Comparison of ENCODE assay signal across 16 cellular contexts in genomic region chr11:130581631-130582030, GRCh38.
DNase-seq lines count a peak whose midpoint lies in the region; ATAC-seq, FAIRE-seq and TF ChIP-seq lines count a peak whose summit lies in the region.
"Had no signal": no experiment of that assay in that cellular context is flagged by ENCODE, and none has a peak within 500 bp of the region (broad histone marks: within the 10 kb centered on the region; RNA-seq: fewer than 3 reads in every experiment).

No MANE protein-coding gene starts in this region.

- no peak for FAIRE-seq in kidney (lab: Jason Lieb, UNC)
- FAIRE-seq: GM12891 had no signal

- POLR2A ChIA-PET in SK-N-SH (lab: Yijun Ruan, JAX): no interaction called here

- no peak overlapping the region for H3K4me3 ChIP-seq in GM23248
- no peak overlapping the region for H3K4me3 ChIP-seq in SK-N-SH (ENCODE audit: low read depth in 2 of 2, low read length in 1 of 2)
- no peak overlapping the region for H3K4me3 ChIP-seq in fibroblast of the aortic adventitia (ENCODE audit: low read depth, low read length)
- no peak overlapping the region for H3K4me3 ChIP-seq in skeletal muscle satellite cell (ENCODE audit: low read length)
- H3K4me3 ChIP-seq in kidney (ENCODE audit: low read length in 2 of 2): no peak overlapping the region
- H3K4me3 ChIP-seq: Peyer's patch, prostate gland, transverse colon had no signal

- H3K27ac ChIP-seq in GM23248 (peak overlapping the region; percentile 90), SK-N-SH (ENCODE audit: low read depth in 2 of 2, low read length in 1 of 2) (peak overlapping the region in 1 of 2 experiments; percentile 88; a peak in 2 of 4 replicates), kidney (ENCODE audit: low read depth in 2 of 2, low read length in 2 of 2) (no peak overlapping the region)
- H3K27ac ChIP-seq: prostate gland had no signal

- intact Hi-C loops in kidney (cut with DNase I): no loop called here

- H3K9me3 ChIP-seq in GM23248 (ENCODE audit: low read depth) (no peaks in the 10 kb centered on the region), SK-N-SH (no peaks in the 10 kb centered on the region), skeletal muscle satellite cell (replicated peaks; ENCODE audit: low read length) (no peaks in the 10 kb centered on the region), kidney (ENCODE audit: control insufficient read depth in 1 of 2, low read length in 2 of 2) (no peaks in the 10 kb centered on the region)
- H3K9me3 ChIP-seq: Peyer's patch, prostate gland, transverse colon had no signal

- H3K27me3 ChIP-seq in GM23248 (replicated peaks; ENCODE audit: insufficient read depth): no peaks in the 10 kb centered on the region
- H3K27me3 ChIP-seq in SK-N-SH (ENCODE audit: insufficient read depth): no peaks in the 10 kb centered on the region
- H3K27me3 ChIP-seq in skeletal muscle satellite cell (ENCODE audit: control insufficient read depth, insufficient read depth, low read length): no peaks in the 10 kb centered on the region
- H3K27me3 ChIP-seq: Peyer's patch, transverse colon had no signal

- TF ChIP-seq RAD21 in SK-N-SH (IDR thresholded peaks at IDR 0.05; ENCODE audit: low read length): no peak

- H3K9ac ChIP-seq in GM23248 (peak overlapping the region; percentile 67), SK-N-SH (peak overlapping the region; percentile 49; the same call in 1 of the 2 replicates), skeletal muscle satellite cell (ENCODE audit: low read depth, low read length) (peak overlapping the region; percentile 57), kidney (ENCODE audit: low read length in 2 of 2) (no peak overlapping the region)

- no peaks in the 10 kb centered on the region for H3K79me2 ChIP-seq in GM23248 (ENCODE audit: insufficient read depth)
- H3K79me2 ChIP-seq in SK-N-SH (ENCODE audit: insufficient read depth): no peaks in the 10 kb centered on the region

- H3K4me2 ChIP-seq in GM23248 (ENCODE audit: unreplicated experiment) (peak overlapping the region; percentile 23), SK-N-SH (0 out of 2 replicates have a peak overlapping the region, but pooled peaks have one; percentile 49), skeletal muscle satellite cell (ENCODE audit: low read length) (no peak overlapping the region)

- CTCF ChIA-PET in SK-N-SH (lab: Yijun Ruan, JAX): no interaction called here

- H3K36me3 ChIP-seq in GM23248 (ENCODE audit: low read depth) (no peaks in the 10 kb centered on the region), SK-N-SH (replicated peaks in 1 of 2; ENCODE audit: control insufficient read depth in 1 of 2, insufficient read depth in 2 of 2, low read length in 1 of 2) (no peaks in the 10 kb centered on the region), skeletal muscle satellite cell (ENCODE audit: insufficient read depth, low read length) (no peaks in the 10 kb centered on the region), kidney (ENCODE audit: control insufficient read depth in 1 of 2, insufficient read depth in 2 of 2, low read length in 2 of 2) (no peaks in the 10 kb centered on the region)
- H3K36me3 ChIP-seq: Peyer's patch, prostate gland, transverse colon had no signal

- H2AFZ ChIP-seq in GM23248 (peak overlapping the region; percentile 69), SK-N-SH (ENCODE audit: low read depth) (peak overlapping the region; percentile 66; the same call in 1 of the 2 replicates)

- in situ Hi-C loops in GM23248 (cut with MboI): no loop called here

- WGBS in GM23248 (ENCODE audit: low coverage in 1 of 2, low lambda C conversion rate in 2 of 2, missing lambda C conversion rate in 2 of 2), 2 experiments: 9% methylated on average over 2 of the region's 2 CpGs
- 85% methylated on average over 2 of the region's 2 CpGs for WGBS in SK-N-SH (ENCODE audit: low lambda C conversion rate)

- H3K4me1 ChIP-seq in GM23248 (ENCODE audit: insufficient read depth) (peaks cover 43% of the 10 kb centered on the region), SK-N-SH (ENCODE audit: control insufficient read depth in 1 of 2, insufficient read depth in 2 of 2, low read depth in 1 of 2, low read length in 1 of 2) (peaks cover 0 to 24% of the 10 kb centered on the region in 2 experiments; a peak in 1 of 4 replicates), skeletal muscle satellite cell (ENCODE audit: control insufficient read depth, insufficient read depth, low read length) (peaks cover 39% of the 10 kb centered on the region), kidney (ENCODE audit: control insufficient read depth in 1 of 2, insufficient read depth in 1 of 2, low read depth in 1 of 2, low read length in 2 of 2) (no peaks in the 10 kb centered on the region)
- H3K4me1 ChIP-seq: Peyer's patch, prostate gland had no signal

- no peak for ATAC-seq in GM21825 (IDR thresholded peaks at IDR 0.05; ENCODE audit: unreplicated experiment)
- ATAC-seq: T-helper 17 cell had no signal

- TF ChIP-seq CTCF in SK-N-SH (IDR thresholded peaks at IDR 0.05): no peak
- TF ChIP-seq CTCF in fibroblast of the aortic adventitia (IDR thresholded peaks at IDR 0.05; ENCODE audit: insufficient read depth, low read length): peak; percentile 1
- no peak for TF ChIP-seq CTCF in kidney (IDR thresholded peaks at IDR 0.05; ENCODE audit: borderline replicate concordance, extremely low read depth, insufficient read depth)
- no peak for TF ChIP-seq CTCF in GM10266 (IDR thresholded peaks at IDR 0.05; ENCODE audit: control insufficient read depth, insufficient read depth, low read depth, missing control alignments)

- H3K9me2 ChIP-seq in GM23248 (ENCODE audit: insufficient read depth) (no peaks in the 10 kb centered on the region), SK-N-SH (no peaks in the 10 kb centered on the region)

- peak; percentile 52 for DNase-seq in GM23248
- DNase-seq in SK-N-SH: no peak
- peak; percentile 62 for DNase-seq in fibroblast of the aortic adventitia (ENCODE audit: low read depth)
- DNase-seq in NOMO-1 treated with dmso at 0.1 percent for 144 hours (lab: John Stamatoyannopoulos, UW; ENCODE audit: unreplicated experiment): no peak
- no peak for DNase-seq in kidney
- no peak for DNase-seq in GM10266 (ENCODE audit: extremely low spot score)
- DNase-seq: activated T-cell treated with anti-CD3 and anti-CD28 coated beads, Interleukin-2, amount 50 U/mL, for 24 hours; C1 segment of cervical spinal cord; NCI-H1417; Peyer's patch; T-helper 17 cell; transverse colon had no signal

- no peak for TF ChIP-seq EP300 in SK-N-SH (IDR thresholded peaks at IDR 0.05; ENCODE audit: borderline replicate concordance in 1 of 2, low read depth in 1 of 2, low read length in 1 of 2)

- H4K20me1 ChIP-seq in GM23248 (ENCODE audit: insufficient read depth): no peaks in the 10 kb centered on the region
- H4K20me1 ChIP-seq in SK-N-SH (ENCODE audit: insufficient read depth): no peaks in the 10 kb centered on the region

- peaks cover 30% of the 10 kb centered on the region for H3F3A ChIP-seq in GM23248 (ENCODE audit: insufficient read depth)
- peaks cover 17% of the 10 kb centered on the region for H3F3A ChIP-seq in SK-N-SH (replicated peaks; ENCODE audit: insufficient read depth)

TF ChIP-seq in SK-N-SH, 30 proteins besides CTCF, POLR2A, EP300 and RAD21:
- TF ChIP-seq, protein P1, sequence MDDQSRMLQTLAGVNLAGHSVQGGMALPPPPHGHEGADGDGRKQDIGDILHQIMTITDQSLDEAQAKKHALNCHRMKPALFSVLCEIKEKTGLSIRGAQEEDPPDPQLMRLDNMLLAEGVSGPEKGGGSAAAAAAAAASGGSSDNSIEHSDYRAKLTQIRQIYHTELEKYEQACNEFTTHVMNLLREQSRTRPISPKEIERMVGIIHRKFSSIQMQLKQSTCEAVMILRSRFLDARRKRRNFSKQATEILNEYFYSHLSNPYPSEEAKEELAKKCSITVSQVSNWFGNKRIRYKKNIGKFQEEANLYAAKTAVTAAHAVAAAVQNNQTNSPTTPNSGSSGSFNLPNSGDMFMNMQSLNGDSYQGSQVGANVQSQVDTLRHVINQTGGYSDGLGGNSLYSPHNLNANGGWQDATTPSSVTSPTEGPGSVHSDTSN (IDR thresholded peaks at IDR 0.05): no peak
- no peak for TF ChIP-seq FOXM1 (IDR thresholded peaks at IDR 0.05; ENCODE audit: low read depth)

Comparison
In these comparisons a context has a peak if more than half of its experiments do, and no peak if none do; other contexts are left out.
1. DNase-seq: peak in GM23248 (single experiment) and fibroblast of the aortic adventitia (single experiment); none in SK-N-SH (single experiment), NOMO-1 treated with dmso at 0.1 percent for 144 hours (single experiment), kidney (single experiment) and GM10266 (single experiment).
2. H3K9ac ChIP-seq: peak in GM23248 (single experiment), SK-N-SH (single experiment) and skeletal muscle satellite cell (single experiment); none in kidney (0 of 2).